ENCODE assay signal across 11 cellular contexts in the genomic region with DNA sequence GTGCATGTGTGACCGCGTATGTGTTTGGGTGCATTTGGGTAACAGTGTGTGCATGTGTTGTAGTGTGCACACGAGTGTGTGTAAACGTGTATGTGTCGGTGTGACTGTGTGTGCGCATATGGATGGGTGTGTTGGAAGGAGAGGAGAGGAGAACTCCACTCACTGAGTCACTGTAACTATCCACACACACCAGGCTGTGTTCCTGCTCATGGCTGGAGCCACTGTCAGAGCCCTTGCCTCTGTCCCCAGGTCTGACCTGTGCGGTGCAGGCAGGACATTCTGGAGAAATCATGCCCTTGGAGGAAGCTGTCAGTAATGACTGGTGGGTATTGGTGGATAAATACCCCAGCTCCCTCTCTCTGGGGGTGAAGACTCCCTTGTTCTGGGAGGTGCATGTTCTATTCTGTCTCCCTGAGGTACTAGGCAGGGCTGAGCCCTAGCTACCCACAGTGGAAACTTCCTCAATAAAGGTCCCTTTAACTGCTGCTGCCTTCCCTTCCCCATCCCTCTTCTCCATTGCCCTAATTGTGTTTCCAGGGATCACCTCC. TPM values are rescaled to one million over a fixed set of nuclear protein-coding genes. Genes with fewer than 3 reads are reported as not detected.
DNase-seq lines count a peak whose midpoint lies in the region; ATAC-seq and TF ChIP-seq lines count a peak whose summit lies in the region.
"Had no signal": no experiment of that assay in that cellular context is flagged by ENCODE, and none has a peak within 500 bp of the region (broad histone marks: within the 10 kb centered on the region; RNA-seq: fewer than 3 reads in every experiment).

No MANE protein-coding gene starts in this region.

- CTCF ChIA-PET in IMR-90 (lab: Yijun Ruan, JAX), result interaction anchor here (1.0 kb wide), 1 partner anchor 465 kb away, joined by 3 read pairs; no protein-coding TSS in a partner anchor

- H2AK5ac ChIP-seq in IMR-90 (ENCODE audit: low read depth, low read length), result no peak overlapping the region

- TF ChIP-seq CTCF in IMR-90 (conservative IDR thresholded peaks at IDR 0.05; ENCODE audit: low read depth, low read length), result no peak

- H3K9ac ChIP-seq in IMR-90 (ENCODE audit: low read depth, low read length), result no peak overlapping the region

- peak overlapping the region; percentile 78 for H3K27ac Mint-ChIP-seq in T-helper 2 cell treated with Interferon-gamma antibody and Interleukin-4, amounts not matched to agents 5 μg/mL and 100 μg/mL, for 36 hours
- peak overlapping the region; percentile 83 for H3K27ac Mint-ChIP-seq in activated T-helper 17 cell treated with anti-CD3 and anti-CD28 coated beads, Interleukin-2, amount 50 U/mL, for 72 hours
- peak overlapping the region; percentile 13 to 43 for H3K27ac Mint-ChIP-seq in natural killer cell treated with Interleukin-12 subunit alpha and Interleukin-12 subunit beta and Interleukin-15 and Interleukin-18, amount 100 ng/mL, for 72 hours

- TF ChIP-seq RAD21 in IMR-90 (IDR thresholded peaks at IDR 0.05; ENCODE audit: low read length), result no peak

- no TSS peak for BruUV-seq in IMR-90 (replicated peaks; lab: Mats Ljungman, UMichigan)

- H2BK20ac ChIP-seq in IMR-90 (ENCODE audit: low read depth, low read length), result no peak overlapping the region

- no peak overlapping the region for H3K18ac ChIP-seq in IMR-90 (ENCODE audit: low read depth, low read length)

- no peaks in the 10 kb centered on the region for H3K9me3 Mint-ChIP-seq in T-helper 2 cell treated with Interferon-gamma antibody and Interleukin-4, amounts not matched to agents 5 μg/mL and 100 μg/mL, for 36 hours
- no peaks in the 10 kb centered on the region for H3K9me3 Mint-ChIP-seq in activated T-helper 17 cell treated with anti-CD3 and anti-CD28 coated beads, Interleukin-2, amount 50 U/mL, for 72 hours
- no peaks in the 10 kb centered on the region for H3K9me3 Mint-ChIP-seq in natural killer cell treated with Interleukin-12 subunit alpha and Interleukin-12 subunit beta and Interleukin-15 and Interleukin-18, amount 100 ng/mL, for 72 hours
- H3K9me3 Mint-ChIP-seq: activated B cell treated with CpG ODN at 0.5 μM for 24 hours, neural crest cell had no signal

- H3K14ac ChIP-seq in IMR-90 (replicated peaks; ENCODE audit: low read depth, low read length), result no peak overlapping the region

- H4K91ac ChIP-seq in IMR-90 (ENCODE audit: insufficient read depth, low read depth, low read length), result no peak overlapping the region

- TF ChIP-seq POLR2A in IMR-90 (IDR thresholded peaks at IDR 0.05; ENCODE audit: low read depth, low read length), result no peak

- H3K9me3 ChIP-seq in IMR-90 (ENCODE audit: control insufficient read depth, insufficient read depth, low read length), result no peaks in the 10 kb centered on the region

- peak overlapping the region; percentile 75 for H2AK9ac ChIP-seq in IMR-90 (replicated peaks; ENCODE audit: low read depth, low read length, poor library complexity)

- intact Hi-C loops in IMR-90 (cut with micrococcal nuclease), result loop anchor here (1.0 to 10.0 kb wide), 7 partner anchors 102 to 464 kb away; a partner anchor contains a TSS

- ATAC-seq in IMR-90 (ENCODE audit: low read depth), result peak; percentile 3
- peak; percentile 15 for ATAC-seq in activated T-helper 17 cell treated with anti-CD3 and anti-CD28 coated beads, Interleukin-2, amount 50 U/mL, for 72 hours (replicated peaks)
- ATAC-seq in natural killer cell treated with Interleukin-12 subunit alpha and Interleukin-12 subunit beta and Interleukin-15 and Interleukin-18, amount 100 ng/mL, for 72 hours, result peak in 1 of 2 donors; percentile 0
- no peak for ATAC-seq in GM21447 (IDR thresholded peaks at IDR 0.05; ENCODE audit: unreplicated experiment)

- H3K27ac ChIP-seq in IMR-90 (ENCODE audit: insufficient read depth, low read length), result no peak overlapping the region

- H3K4me1 Mint-ChIP-seq in T-helper 2 cell treated with Interferon-gamma antibody and Interleukin-4, amounts not matched to agents 5 μg/mL and 100 μg/mL, for 36 hours (ENCODE audit: low read depth), result peaks cover 15% of the 10 kb centered on the region
- peaks cover 15% of the 10 kb centered on the region for H3K4me1 Mint-ChIP-seq in activated T-helper 17 cell treated with anti-CD3 and anti-CD28 coated beads, Interleukin-2, amount 50 U/mL, for 72 hours
- H3K4me1 Mint-ChIP-seq in natural killer cell treated with Interleukin-12 subunit alpha and Interleukin-12 subunit beta and Interleukin-15 and Interleukin-18, amount 100 ng/mL, for 72 hours (ENCODE audit: low read depth in 2 of 2), result peaks cover 19 to 21% of the 10 kb centered on the region in 2 donors

- H4K8ac ChIP-seq in IMR-90 (ENCODE audit: low read depth in 2 of 2, low read length in 2 of 2), result no peak overlapping the region

- H3K36me3 Mint-ChIP-seq in T-helper 2 cell treated with Interferon-gamma antibody and Interleukin-4, amounts not matched to agents 5 μg/mL and 100 μg/mL, for 36 hours (ENCODE audit: low read depth), result no peaks in the 10 kb centered on the region
- no peaks in the 10 kb centered on the region for H3K36me3 Mint-ChIP-seq in activated T-helper 17 cell treated with anti-CD3 and anti-CD28 coated beads, Interleukin-2, amount 50 U/mL, for 72 hours (ENCODE audit: low read depth)
- H3K36me3 Mint-ChIP-seq in natural killer cell treated with Interleukin-12 subunit alpha and Interleukin-12 subunit beta and Interleukin-15 and Interleukin-18, amount 100 ng/mL, for 72 hours, result no peaks in the 10 kb centered on the region

- H3K36me3 ChIP-seq in IMR-90 (ENCODE audit: control insufficient read depth, insufficient read depth, low read length), result no peaks in the 10 kb centered on the region

- no peaks in the 10 kb centered on the region for H3K9me1 ChIP-seq in IMR-90 (ENCODE audit: insufficient read depth, low read length)

- no peaks in the 10 kb centered on the region for H3K4me1 ChIP-seq in IMR-90 (ENCODE audit: control insufficient read depth, insufficient read depth, low read length)

- 0 out of 2 replicates have a peak, but pooled peaks cover 7% of the 10 kb centered on the region for H4K20me1 ChIP-seq in IMR-90 (ENCODE audit: insufficient read depth, low read length)

- H2BK15ac ChIP-seq in IMR-90 (ENCODE audit: low read depth, low read length), result no peak overlapping the region

- no peak overlapping the region for H3K4me3 ChIP-seq in IMR-90 (ENCODE audit: insufficient read depth, low read depth, low read length)

- H3K56ac ChIP-seq in IMR-90 (ENCODE audit: extremely low read depth, insufficient read depth, low read length), result no peak overlapping the region

- H3K27me3 Mint-ChIP-seq in T-helper 2 cell treated with Interferon-gamma antibody and Interleukin-4, amounts not matched to agents 5 μg/mL and 100 μg/mL, for 36 hours (ENCODE audit: low read depth), result peaks cover 3% of the 10 kb centered on the region
- no peaks in the 10 kb centered on the region for H3K27me3 Mint-ChIP-seq in activated T-helper 17 cell treated with anti-CD3 and anti-CD28 coated beads, Interleukin-2, amount 50 U/mL, for 72 hours
- peaks cover 0 to 2% of the 10 kb centered on the region in 2 donors for H3K27me3 Mint-ChIP-seq in natural killer cell treated with Interleukin-12 subunit alpha and Interleukin-12 subunit beta and Interleukin-15 and Interleukin-18, amount 100 ng/mL, for 72 hours

- H3K23ac ChIP-seq in IMR-90 (ENCODE audit: low read depth, low read length), result 0 out of 2 replicates have a peak overlapping the region, but pooled peaks have one; percentile 37

- DNase-seq in T-helper 2 cell treated with Interferon-gamma antibody and Interleukin-4, amounts not matched to agents 5 μg/mL and 100 μg/mL, for 36 hours (ENCODE audit: low spot score), result no peak
- DNase-seq in T-helper 2 cell, result no peak
- no peak for DNase-seq in IMR-90
- DNase-seq in natural killer cell treated with Interleukin-12 subunit alpha and Interleukin-12 subunit beta and Interleukin-15 and Interleukin-18, amount 100 ng/mL, for 72 hours (ENCODE audit: low spot score), result no peak
- DNase-seq in NCI-H2081 treated with DMSO at 0.1 percent for 48 hours (lab: John Stamatoyannopoulos, UW), result no peak
- DNase-seq in AML-193 (lab: John Stamatoyannopoulos, UW), result no peak

- H3K4ac ChIP-seq in IMR-90 (ENCODE audit: low read depth, low read length), result no peak overlapping the region

- 0% methylated on average over 2 of the region's 7 CpGs; no CpG with 5 or more reads in 1 of the 2 experiments for WGBS in IMR-90 (ENCODE audit: extremely low coverage in 2 of 2, insufficient read length in 1 of 2), 2 experiments

- in situ Hi-C loops in IMR-90 (cut with MboI; ENCODE audit: low sequenced_read_pairs), result loop anchor here (5.0 kb wide), 2 partner anchors 389 to 469 kb away; no protein-coding TSS in a partner anchor

- H2BK120ac ChIP-seq in IMR-90 (ENCODE audit: low read depth, low read length), result no peak overlapping the region

- H3K4me3 Mint-ChIP-seq in T-helper 2 cell treated with Interferon-gamma antibody and Interleukin-4, amounts not matched to agents 5 μg/mL and 100 μg/mL, for 36 hours, result peak overlapping the region; percentile 80
- H3K4me3 Mint-ChIP-seq in activated T-helper 17 cell treated with anti-CD3 and anti-CD28 coated beads, Interleukin-2, amount 50 U/mL, for 72 hours, result peak overlapping the region; percentile 85
- H3K4me3 Mint-ChIP-seq in natural killer cell treated with Interleukin-12 subunit alpha and Interleukin-12 subunit beta and Interleukin-15 and Interleukin-18, amount 100 ng/mL, for 72 hours, result peak overlapping the region; percentile 82
- H3K4me3 Mint-ChIP-seq: neural crest cell had no signal

- H3K79me1 ChIP-seq in IMR-90 (ENCODE audit: low read depth in 1 of 2, low read length in 2 of 2), result no peaks in the 10 kb centered on the region

- H4K5ac ChIP-seq in IMR-90 (ENCODE audit: low read depth, low read length), result no peak overlapping the region

- peak overlapping the region; percentile 91 for H2AFZ ChIP-seq in IMR-90 (replicated peaks; ENCODE audit: low read length, poor library complexity)

- H2BK5ac ChIP-seq in IMR-90 (ENCODE audit: low read depth, low read length, poor library complexity, severe bottlenecking), result no peak overlapping the region

- no peaks in the 10 kb centered on the region; the same call in 1 of the 2 replicates for H3K27me3 ChIP-seq in IMR-90 (ENCODE audit: control insufficient read depth, insufficient read depth, low read length)

- dilution Hi-C loops in IMR-90 (cut with HindIII; ENCODE audit: low sequenced_read_pairs, unreplicated experiment), result no loop called here

- POLR2A ChIA-PET in IMR-90 (lab: Charles Lee; ENCODE audit: unreplicated experiment), result no interaction called here

- H3K4me2 ChIP-seq in IMR-90 (ENCODE audit: low read depth, low read length), result peak overlapping the region; percentile 21; the same call in 1 of the 2 replicates

RNA-seq across cellular contexts. Expression of a gene that starts 48.4 kb away (rescaled TPM):
- total RNA-seq in IMR-90 (2012; rRNA removed), result not detected in 2 replicates
- polyA plus RNA-seq in IMR-90 (2012; rRNA removed), result not detected in 2 replicates
- polyA plus RNA-seq in IMR-90 (2012; cell fraction: cytosol; rRNA removed), result not detected in 2 replicates
- not detected in 2 replicates for polyA plus RNA-seq in IMR-90 (2012; cell fraction: nucleus; rRNA removed; ENCODE audit: low replicate concordance)
- total RNA-seq in activated T-helper 17 cell treated with anti-CD3 and anti-CD28 coated beads, Interleukin-2, amount 50 U/mL, for 72 hours, result under 1 TPM; 0.58 to 0.73 TPM
- total RNA-seq in natural killer cell treated with Interleukin-12 subunit alpha and Interleukin-12 subunit beta and Interleukin-15 and Interleukin-18, amount 100 ng/mL, for 72 hours, result under 1 TPM; 0.24 to 0.86 TPM
- total RNA-seq: activated B cell treated with CpG ODN at 0.5 μM for 24 hours, neural crest cell had no signal

RNA-seq across cellular contexts. Expression of a gene that starts 58.3 kb away (rescaled TPM):
- not detected in 2 replicates for total RNA-seq in IMR-90 (2012; rRNA removed)
- polyA plus RNA-seq in IMR-90 (2012; rRNA removed), result not detected in 2 replicates
- not detected in 2 replicates for polyA plus RNA-seq in IMR-90 (2012; cell fraction: cytosol; rRNA removed)
- not detected in 2 replicates for polyA plus RNA-seq in IMR-90 (2012; cell fraction: nucleus; rRNA removed; ENCODE audit: low replicate concordance)
- not detected for total RNA-seq in activated T-helper 17 cell treated with anti-CD3 and anti-CD28 coated beads, Interleukin-2, amount 50 U/mL, for 72 hours
- total RNA-seq in natural killer cell treated with Interleukin-12 subunit alpha and Interleukin-12 subunit beta and Interleukin-15 and Interleukin-18, amount 100 ng/mL, for 72 hours, result not detected
- total RNA-seq: activated B cell treated with CpG ODN at 0.5 μM for 24 hours, H4, neural crest cell had no signal

Comparison
In these comparisons a context has a peak if more than half of its experiments do, and no peak if none do; other contexts are left out.
1. H3K27ac Mint-ChIP-seq: peak in every context shown above with its lines; median percentile 83 in activated T-helper 17 cell treated with anti-CD3 and anti-CD28 coated beads, Interleukin-2, amount 50 U/mL, for 72 hours; 78 in T-helper 2 cell treated with Interferon-gamma antibody and Interleukin-4, amounts not matched to agents 5 μg/mL and 100 μg/mL, for 36 hours; 28 in natural killer cell treated with Interleukin-12 subunit alpha and Interleukin-12 subunit beta and Interleukin-15 and Interleukin-18, amount 100 ng/mL, for 72 hours.